8 cellular contexts compared by ENCODE assay signal in the genomic region with DNA sequence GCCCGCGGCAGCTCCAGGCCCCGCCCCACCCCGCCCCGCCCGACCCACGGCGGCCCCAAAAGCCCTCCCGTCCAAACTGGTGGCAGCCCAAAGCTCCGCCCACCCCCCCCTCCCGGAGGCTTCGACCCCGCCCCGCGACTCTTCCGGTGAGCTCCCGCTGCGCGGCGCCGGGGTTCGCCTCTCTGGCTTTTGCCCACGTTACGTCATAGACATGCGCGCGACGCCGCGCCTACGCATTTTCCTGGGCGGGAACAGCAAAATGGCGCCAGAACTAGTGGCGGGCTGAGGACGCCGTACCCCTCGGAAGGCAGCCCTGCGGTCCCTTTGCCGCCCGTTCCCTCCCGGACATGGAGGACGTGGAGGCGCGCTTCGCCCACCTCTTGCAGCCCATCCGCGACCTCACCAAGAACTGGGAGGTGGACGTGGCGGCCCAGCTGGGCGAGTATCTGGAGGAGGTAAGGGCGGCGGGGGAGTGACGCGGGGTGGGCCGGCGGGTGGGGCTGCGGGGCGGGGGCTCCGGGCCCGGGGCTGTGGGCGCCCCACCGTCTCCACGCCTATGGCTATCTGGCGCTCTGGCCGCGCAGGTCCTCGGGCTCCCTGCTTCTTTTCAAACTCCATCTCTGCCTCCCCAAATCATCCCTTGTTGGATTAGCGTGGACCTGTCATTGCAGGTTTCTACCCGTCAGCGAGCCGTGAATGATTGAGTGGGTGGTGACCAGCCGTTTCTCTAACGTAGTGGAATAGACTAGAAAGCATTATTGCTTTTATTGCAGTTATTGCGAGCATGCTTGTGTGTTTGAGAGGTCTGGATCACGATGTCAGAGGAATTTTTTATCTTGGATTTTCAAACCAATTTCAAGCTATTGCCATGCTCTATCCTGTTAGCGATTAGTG. TPM values are rescaled to one million over a fixed set of nuclear protein-coding genes. Genes with fewer than 3 reads are reported as not detected.
DNase-seq lines count a peak whose midpoint lies in the region; ATAC-seq and TF ChIP-seq lines count a peak whose summit lies in the region.

A gene (plus strand): TSS at position 234 of the 894 bp plus-strand sequence. CDS start 114 bp downstream, at position 348.

- peaks cover 40% of the 10 kb centered on the region for H3K79me2 ChIP-seq in ACC112 (ENCODE audit: control insufficient read depth, insufficient read depth, low read length, unreplicated experiment)

- H3K4me1 ChIP-seq in ACC112 (ENCODE audit: control insufficient read depth, insufficient read depth, low read length, unreplicated experiment): peaks cover 9% of the 10 kb centered on the region

- CTCF ChIA-PET in WTC11 (lab: Charles Lee): interaction anchor here (0.6 to 3.0 kb wide), 22 partner anchors 11 to 449 kb away, joined by 3 to 60 read pairs (median 4); a partner anchor contains a TSS

- H3K27ac ChIP-seq in ACC112 (ENCODE audit: low read depth, low read length) (peak within 1 kb of the TSS; percentile 84), caudate nucleus (ENCODE audit: low read depth, low read length) (peak within 1 kb of the TSS; percentile 94)

- no peaks in the 10 kb centered on the region for H3K27me3 Mint-ChIP-seq in WTC11 (ENCODE audit: low read depth)

- peak; percentile 91 for DNase-seq in NCI-H2227 treated with DMSO at 0.1 percent for 48 hours (lab: John Stamatoyannopoulos, UW)
- DNase-seq in WTC11 (ENCODE audit: low spot score): peak; percentile 97
- peak in 46 of 61 donors; percentile 81 to 100 (median 98) for DNase-seq in caudate nucleus (lab: John Stamatoyannopoulos, UW)
- peak; percentile 94 for DNase-seq in iris pigment epithelial cell (ENCODE audit: low read depth)
- peak; percentile 94 for DNase-seq in smooth muscle cell of the brain vasculature (ENCODE audit: low read depth, low spot score)

- peak within 1 kb of the TSS; percentile 98 for H3K27ac Mint-ChIP-seq in WTC11

- H3K9me3 Mint-ChIP-seq in WTC11: no peaks in the 10 kb centered on the region

- no peaks in the 10 kb centered on the region for H3K36me3 ChIP-seq in ACC112 (ENCODE audit: insufficient read depth, low read length)

- ATAC-seq in GM18870 (IDR thresholded peaks at IDR 0.05; ENCODE audit: unreplicated experiment) (peak; percentile 60), HG03108 (IDR thresholded peaks at IDR 0.05; ENCODE audit: unreplicated experiment) (peak; percentile 54), WTC11 (peak; percentile 75)

- H3K4me1 Mint-ChIP-seq in WTC11: peaks cover 10% of the 10 kb centered on the region

- H2AFZ ChIP-seq in ACC112 (ENCODE audit: low read length, unreplicated experiment): peak within 1 kb of the TSS; percentile 68

- no peaks in the 10 kb centered on the region for H3K36me3 Mint-ChIP-seq in WTC11

- TF ChIP-seq CTCF in WTC11 (IDR thresholded peaks at IDR 0.05): no peak

- POLR2A ChIA-PET in WTC11 (lab: Charles Lee): interaction anchor here (0.7 to 1.3 kb wide), 3 partner anchors 17 to 75 kb away, joined by 3 to 13 read pairs (median 6); a partner anchor contains a TSS

- peak within 1 kb of the TSS; percentile 93 for H3K4me3 Mint-ChIP-seq in WTC11

- no peaks in the 10 kb centered on the region for H3K27me3 ChIP-seq in ACC112 (ENCODE audit: insufficient read depth, low read length)

- peak within 1 kb of the TSS; percentile 97 for H3K4me3 ChIP-seq in ACC112 (ENCODE audit: low read depth, low read length)

TF ChIP-seq in WTC11, 78 proteins besides CTCF, POLR2A, EP300 and RAD21 (continues in another document):
- no peak for TF ChIP-seq ZNF219 (CRISPR knock-in tag; IDR thresholded peaks at IDR 0.05; ENCODE audit: borderline replicate concordance)
- TF ChIP-seq ZNF121 (CRISPR knock-in tag; IDR thresholded peaks at IDR 0.05): no peak
- no peak for TF ChIP-seq TCF7 (CRISPR knock-in tag; IDR thresholded peaks at IDR 0.05; ENCODE audit: low read depth)
- TF ChIP-seq, protein P1, sequence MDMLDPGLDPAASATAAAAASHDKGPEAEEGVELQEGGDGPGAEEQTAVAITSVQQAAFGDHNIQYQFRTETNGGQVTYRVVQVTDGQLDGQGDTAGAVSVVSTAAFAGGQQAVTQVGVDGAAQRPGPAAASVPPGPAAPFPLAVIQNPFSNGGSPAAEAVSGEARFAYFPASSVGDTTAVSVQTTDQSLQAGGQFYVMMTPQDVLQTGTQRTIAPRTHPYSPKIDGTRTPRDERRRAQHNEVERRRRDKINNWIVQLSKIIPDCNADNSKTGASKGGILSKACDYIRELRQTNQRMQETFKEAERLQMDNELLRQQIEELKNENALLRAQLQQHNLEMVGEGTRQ (CRISPR knock-in tag; IDR thresholded peaks at IDR 0.05): peak; percentile 21; the same call in 1 of the 2 replicates
- TF ChIP-seq, protein P2, sequence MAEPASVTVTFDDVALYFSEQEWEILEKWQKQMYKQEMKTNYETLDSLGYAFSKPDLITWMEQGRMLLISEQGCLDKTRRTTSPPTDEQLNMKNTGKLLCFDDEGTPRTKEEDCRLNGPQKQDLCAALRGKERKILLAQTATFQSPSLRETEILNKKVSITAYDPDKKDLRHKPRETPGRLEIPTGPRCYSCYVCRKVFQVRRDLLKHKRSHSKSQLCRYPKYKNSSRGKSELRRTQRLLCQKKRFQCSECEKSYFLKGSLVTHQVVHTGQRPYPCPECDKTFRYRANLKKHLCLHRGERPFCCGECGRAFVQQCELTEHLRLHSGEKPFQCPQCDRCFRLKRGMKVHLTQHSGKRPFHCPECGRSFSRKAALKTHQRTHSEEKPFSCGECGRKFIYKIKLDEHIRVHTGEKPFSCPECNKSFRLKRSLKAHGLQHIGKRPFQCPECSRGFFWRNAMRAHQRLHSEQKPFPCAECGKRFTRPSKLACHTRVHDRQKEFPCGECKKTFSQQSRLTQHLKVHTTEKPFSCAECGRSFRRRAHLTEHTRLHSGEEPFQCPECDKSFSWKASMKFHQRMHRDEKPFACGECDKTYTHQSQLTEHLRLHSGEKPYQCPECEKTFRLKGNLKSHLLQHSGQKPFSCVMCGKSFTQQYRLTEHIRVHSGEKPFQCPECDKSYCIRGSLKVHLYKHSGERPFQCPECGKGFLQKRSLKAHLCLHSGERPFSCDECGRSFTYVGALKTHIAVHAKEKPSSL (CRISPR knock-in tag; conservative IDR thresholded peaks at IDR 0.05): no peak
- TF ChIP-seq, protein P3, sequence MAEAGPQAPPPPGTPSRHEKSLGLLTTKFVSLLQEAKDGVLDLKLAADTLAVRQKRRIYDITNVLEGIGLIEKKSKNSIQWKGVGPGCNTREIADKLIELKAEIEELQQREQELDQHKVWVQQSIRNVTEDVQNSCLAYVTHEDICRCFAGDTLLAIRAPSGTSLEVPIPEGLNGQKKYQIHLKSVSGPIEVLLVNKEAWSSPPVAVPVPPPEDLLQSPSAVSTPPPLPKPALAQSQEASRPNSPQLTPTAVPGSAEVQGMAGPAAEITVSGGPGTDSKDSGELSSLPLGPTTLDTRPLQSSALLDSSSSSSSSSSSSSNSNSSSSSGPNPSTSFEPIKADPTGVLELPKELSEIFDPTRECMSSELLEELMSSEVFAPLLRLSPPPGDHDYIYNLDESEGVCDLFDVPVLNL (CRISPR knock-in tag; IDR thresholded peaks at IDR 0.05; ENCODE audit: borderline replicate concordance, low read depth): peak; percentile 86
- no peak for TF ChIP-seq GRHL2 (CRISPR knock-in tag; IDR thresholded peaks at IDR 0.05; ENCODE audit: insufficient replicate concordance, severe bottlenecking)
- peak; percentile 87; the same call in 1 of the 2 replicates for TF ChIP-seq ZBTB21 (CRISPR knock-in tag; IDR thresholded peaks at IDR 0.05; ENCODE audit: borderline replicate concordance)
- TF ChIP-seq ZNF232 (CRISPR knock-in tag; IDR thresholded peaks at IDR 0.05): peak; percentile 71; the same call in 1 of the 2 replicates
- TF ChIP-seq ESRRA (CRISPR knock-in tag; IDR thresholded peaks at IDR 0.05; ENCODE audit: borderline replicate concordance): no peak
- no peak for TF ChIP-seq ZNF416 (CRISPR knock-in tag; IDR thresholded peaks at IDR 0.05)
- no peak for TF ChIP-seq PRRX2 (CRISPR knock-in tag; IDR thresholded peaks at IDR 0.05)
- TF ChIP-seq, protein P4, sequence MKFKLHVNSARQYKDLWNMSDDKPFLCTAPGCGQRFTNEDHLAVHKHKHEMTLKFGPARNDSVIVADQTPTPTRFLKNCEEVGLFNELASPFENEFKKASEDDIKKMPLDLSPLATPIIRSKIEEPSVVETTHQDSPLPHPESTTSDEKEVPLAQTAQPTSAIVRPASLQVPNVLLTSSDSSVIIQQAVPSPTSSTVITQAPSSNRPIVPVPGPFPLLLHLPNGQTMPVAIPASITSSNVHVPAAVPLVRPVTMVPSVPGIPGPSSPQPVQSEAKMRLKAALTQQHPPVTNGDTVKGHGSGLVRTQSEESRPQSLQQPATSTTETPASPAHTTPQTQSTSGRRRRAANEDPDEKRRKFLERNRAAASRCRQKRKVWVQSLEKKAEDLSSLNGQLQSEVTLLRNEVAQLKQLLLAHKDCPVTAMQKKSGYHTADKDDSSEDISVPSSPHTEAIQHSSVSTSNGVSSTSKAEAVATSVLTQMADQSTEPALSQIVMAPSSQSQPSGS (CRISPR knock-in tag; IDR thresholded peaks at IDR 0.05; ENCODE audit: borderline replicate concordance, low read depth): no peak
- TF ChIP-seq GABPB1 (CRISPR knock-in tag; IDR thresholded peaks at IDR 0.05): peak; percentile 82
- TF ChIP-seq, protein P5, sequence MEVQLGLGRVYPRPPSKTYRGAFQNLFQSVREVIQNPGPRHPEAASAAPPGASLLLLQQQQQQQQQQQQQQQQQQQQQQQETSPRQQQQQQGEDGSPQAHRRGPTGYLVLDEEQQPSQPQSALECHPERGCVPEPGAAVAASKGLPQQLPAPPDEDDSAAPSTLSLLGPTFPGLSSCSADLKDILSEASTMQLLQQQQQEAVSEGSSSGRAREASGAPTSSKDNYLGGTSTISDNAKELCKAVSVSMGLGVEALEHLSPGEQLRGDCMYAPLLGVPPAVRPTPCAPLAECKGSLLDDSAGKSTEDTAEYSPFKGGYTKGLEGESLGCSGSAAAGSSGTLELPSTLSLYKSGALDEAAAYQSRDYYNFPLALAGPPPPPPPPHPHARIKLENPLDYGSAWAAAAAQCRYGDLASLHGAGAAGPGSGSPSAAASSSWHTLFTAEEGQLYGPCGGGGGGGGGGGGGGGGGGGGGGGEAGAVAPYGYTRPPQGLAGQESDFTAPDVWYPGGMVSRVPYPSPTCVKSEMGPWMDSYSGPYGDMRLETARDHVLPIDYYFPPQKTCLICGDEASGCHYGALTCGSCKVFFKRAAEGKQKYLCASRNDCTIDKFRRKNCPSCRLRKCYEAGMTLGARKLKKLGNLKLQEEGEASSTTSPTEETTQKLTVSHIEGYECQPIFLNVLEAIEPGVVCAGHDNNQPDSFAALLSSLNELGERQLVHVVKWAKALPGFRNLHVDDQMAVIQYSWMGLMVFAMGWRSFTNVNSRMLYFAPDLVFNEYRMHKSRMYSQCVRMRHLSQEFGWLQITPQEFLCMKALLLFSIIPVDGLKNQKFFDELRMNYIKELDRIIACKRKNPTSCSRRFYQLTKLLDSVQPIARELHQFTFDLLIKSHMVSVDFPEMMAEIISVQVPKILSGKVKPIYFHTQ (CRISPR knock-in tag; IDR thresholded peaks at IDR 0.05): no peak
- TF ChIP-seq MYBL2 (CRISPR knock-in tag; IDR thresholded peaks at IDR 0.05): peak; percentile 76; the same call in 1 of the 2 replicates
- TF ChIP-seq SP1 (CRISPR knock-in tag; conservative IDR thresholded peaks at IDR 0.05): peak; percentile 97
- no peak for TF ChIP-seq CBFB (CRISPR knock-in tag; IDR thresholded peaks at IDR 0.05; ENCODE audit: low read depth)

RNA-seq across cellular contexts. Expression of the gene that starts here (rescaled TPM):
- 69.8 to 78.4 TPM (median 70.3 TPM) in 3 replicates for total RNA-seq in WTC11 (2021)

Comparison
In these comparisons a context has a peak if more than half of its experiments do, and no peak if none do; other contexts are left out.
1. Peak in every context shown above with its lines: DNase-seq, ATAC-seq, H3K4me3 ChIP-seq and H3K27ac ChIP-seq.